Comparison of ENCODE assay signal across 17 cellular contexts in the genomic region with DNA sequence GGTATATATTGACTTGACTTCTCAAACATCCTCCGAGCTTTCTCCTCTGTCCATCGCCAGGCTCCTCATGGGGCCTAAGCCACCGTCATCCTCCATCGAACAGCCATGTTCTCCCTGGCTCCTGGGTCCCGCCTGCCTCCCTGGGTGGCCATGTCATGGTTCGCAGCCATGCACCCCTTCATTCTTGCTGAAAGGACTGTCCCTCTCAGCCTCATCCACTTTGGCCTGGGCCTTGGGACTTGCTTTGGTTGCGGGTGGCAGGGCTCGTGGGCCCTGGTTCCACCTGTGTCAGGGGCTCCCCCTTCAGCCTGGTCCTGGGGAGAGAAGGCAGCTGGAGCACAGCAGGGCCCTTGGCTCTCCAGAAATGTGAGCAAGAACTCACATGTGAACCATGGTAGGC.
DNase-seq lines count a peak whose midpoint lies in the region; TF ChIP-seq lines count a peak whose summit lies in the region.
"Had no signal": no experiment of that assay in that cellular context is flagged by ENCODE, and none has a peak within 500 bp of the region (broad histone marks: within the 10 kb centered on the region; RNA-seq: fewer than 3 reads in every experiment).

No MANE protein-coding gene starts in this region.

- no peak overlapping the region for H3K23ac ChIP-seq in mesenchymal stem cell (ENCODE audit: low read length in 2 of 2)

- H2BK15ac ChIP-seq in mesenchymal stem cell (ENCODE audit: low read depth, poor library complexity, severe bottlenecking) = no peak overlapping the region

- 98% methylated on average over 8 of the region's 8 CpGs for WGBS in mesenchymal stem cell
- WGBS in sigmoid colon, 2 donors = 96 to 97% methylated on average over 8 of the region's 8 CpGs
- 93 to 99% methylated on average over 3 to 6 of the region's 8 CpGs for WGBS in esophagus squamous epithelium, 2 donors

- no peak overlapping the region for H3K4ac ChIP-seq in mesenchymal stem cell (ENCODE audit: low read depth in 1 of 2, low read length in 2 of 2)

- H3K9ac ChIP-seq in mesenchymal stem cell (ENCODE audit: low read length) = no peak overlapping the region

- H3K4me1 ChIP-seq in mesenchymal stem cell (ENCODE audit: control insufficient read depth, insufficient read depth, low read depth, low read length) (peaks cover 14% of the 10 kb centered on the region), sigmoid colon (peaks cover 0 to 84% (median 80%) of the 10 kb centered on the region in 4 donors), vagina (peaks cover 58% of the 10 kb centered on the region), esophagus squamous epithelium (peaks cover 0 to 30% (median 6%) of the 10 kb centered on the region in 3 donors)

- no peak overlapping the region for H3K4me2 ChIP-seq in mesenchymal stem cell (ENCODE audit: low read length, poor library complexity, severe bottlenecking)

- H3K18ac ChIP-seq in mesenchymal stem cell (ENCODE audit: low read depth in 1 of 2, low read length in 2 of 2) = no peak overlapping the region

- DNase-seq in activated naive CD4-positive, alpha-beta T cell treated with anti-CD3 and anti-CD28 coated beads for 36 hours = no peak
- DNase-seq in mesenchymal stem cell (no peak), sigmoid colon (no peak), vagina (ENCODE audit: extremely low spot score in 2 of 2) (no peak), esophagus squamous epithelium (lab: John Stamatoyannopoulos, UW) (no peak), RKO (ENCODE audit: low spot score) (no peak), hepatic stellate cell (ENCODE audit: low spot score) (no peak)
- DNase-seq: CD8-positive, alpha-beta T cell; COR-L47; DMS153; EL; HCEC 1CT; HFFc6 had no signal

- H3K9me3 ChIP-seq in mesenchymal stem cell (ENCODE audit: control insufficient read depth, low read length) = no peaks in the 10 kb centered on the region
- H3K9me3 ChIP-seq in sigmoid colon = no peaks in the 10 kb centered on the region
- H3K9me3 ChIP-seq in vagina = no peaks in the 10 kb centered on the region
- no peaks in the 10 kb centered on the region for H3K9me3 ChIP-seq in esophagus squamous epithelium

- no peak overlapping the region for H4K8ac ChIP-seq in mesenchymal stem cell (ENCODE audit: low read length)

- peak overlapping the region in 1 of 2 experiments; percentile 33 for H2BK12ac ChIP-seq in mesenchymal stem cell (ENCODE audit: low read length in 2 of 2)

- intact Hi-C loops in activated naive CD4-positive, alpha-beta T cell treated with anti-CD3 and anti-CD28 coated beads for 36 hours (cut with micrococcal nuclease) = no loop called here
- intact Hi-C loops in sigmoid colon (cut with DNase I) = no loop called here
- intact Hi-C loops in vagina (cut with DNase I) = no loop called here
- intact Hi-C loops in esophagus squamous epithelium (cut with DNase I) = no loop called here

- H2BK120ac ChIP-seq in mesenchymal stem cell (ENCODE audit: low read depth, low read length) = no peak overlapping the region

- H3K27me3 ChIP-seq in mesenchymal stem cell (ENCODE audit: control insufficient read depth in 1 of 2, insufficient read depth in 1 of 2, low read length in 2 of 2) (no peaks in the 10 kb centered on the region), sigmoid colon (no peaks in the 10 kb centered on the region), vagina (peaks cover 5% of the 10 kb centered on the region), esophagus squamous epithelium (peaks cover 0 to 11% (median 0%) of the 10 kb centered on the region in 4 donors)

- peak overlapping the region; percentile 7 for H3K27ac Mint-ChIP-seq in activated naive CD4-positive, alpha-beta T cell treated with anti-CD3 and anti-CD28 coated beads, Interleukin-2, amount 50 U/mL, for 24 hours
- no peak overlapping the region for H3K27ac Mint-ChIP-seq in activated naive CD4-positive, alpha-beta T cell treated with anti-CD3 and anti-CD28 coated beads for 36 hours
- H3K27ac Mint-ChIP-seq: HFFc6 had no signal

- H3K4me1 Mint-ChIP-seq in activated naive CD4-positive, alpha-beta T cell treated with anti-CD3 and anti-CD28 coated beads, Interleukin-2, amount 50 U/mL, for 24 hours = peaks cover 35% of the 10 kb centered on the region
- H3K4me1 Mint-ChIP-seq in activated naive CD4-positive, alpha-beta T cell treated with anti-CD3 and anti-CD28 coated beads for 36 hours (ENCODE audit: low read depth) = peaks cover 28% of the 10 kb centered on the region

- no peaks in the 10 kb centered on the region for H3K36me3 ChIP-seq in mesenchymal stem cell (ENCODE audit: control insufficient read depth in 1 of 2, insufficient read depth in 2 of 2, low read depth in 1 of 2, low read length in 2 of 2)
- no peaks in the 10 kb centered on the region for H3K36me3 ChIP-seq in sigmoid colon
- H3K36me3 ChIP-seq in vagina = no peaks in the 10 kb centered on the region
- no peaks in the 10 kb centered on the region for H3K36me3 ChIP-seq in esophagus squamous epithelium

- H3K27ac ChIP-seq in mesenchymal stem cell (ENCODE audit: low read length, poor library complexity, severe bottlenecking) (no peak overlapping the region), sigmoid colon (peak overlapping the region in 3 of 4 donors; percentile 80 to 91 (median 81)), vagina (peak overlapping the region; percentile 31), esophagus squamous epithelium (no peak overlapping the region)
- H3K27ac ChIP-seq: 22Rv1, HL-60 had no signal

- no peak overlapping the region for H2BK5ac ChIP-seq in mesenchymal stem cell (ENCODE audit: low read depth, low read length, poor library complexity, severe bottlenecking)

- TF ChIP-seq EP300 in sigmoid colon (IDR thresholded peaks at IDR 0.05) = no peak

- CTCF ChIA-PET in activated naive CD4-positive, alpha-beta T cell treated with anti-CD3 and anti-CD28 coated beads for 36 hours (lab: Charles Lee) = interaction anchor here (0.9 to 6.0 kb wide), 3 partner anchors 8 to 11 kb away, joined by 4 to 61 read pairs (median 9); no protein-coding TSS in a partner anchor

- no peaks in the 10 kb centered on the region for H3K79me1 ChIP-seq in mesenchymal stem cell (replicated peaks; ENCODE audit: low read length, poor library complexity, severe bottlenecking)

- no peaks in the 10 kb centered on the region for H3K9me3 Mint-ChIP-seq in activated naive CD4-positive, alpha-beta T cell treated with anti-CD3 and anti-CD28 coated beads, Interleukin-2, amount 50 U/mL, for 24 hours
- H3K9me3 Mint-ChIP-seq in activated naive CD4-positive, alpha-beta T cell treated with anti-CD3 and anti-CD28 coated beads for 36 hours = no peaks in the 10 kb centered on the region
- H3K9me3 Mint-ChIP-seq: CD14-positive monocyte; CD8-positive, alpha-beta T cell; HFFc6 had no signal

- no peak overlapping the region for H3K4me3 ChIP-seq in mesenchymal stem cell (ENCODE audit: insufficient read depth in 1 of 2, low read depth in 1 of 2, low read length in 2 of 2)
- H3K4me3 ChIP-seq in sigmoid colon = no peak overlapping the region
- H3K4me3 ChIP-seq in vagina = no peak overlapping the region
- H3K4me3 ChIP-seq in esophagus squamous epithelium = no peak overlapping the region

- TF ChIP-seq POLR2A in sigmoid colon (IDR thresholded peaks at IDR 0.05) (no peak), vagina (IDR thresholded peaks at IDR 0.05) (no peak), esophagus squamous epithelium (IDR thresholded peaks at IDR 0.05) (no peak)

- no peak overlapping the region for H3K14ac ChIP-seq in mesenchymal stem cell (ENCODE audit: low read length in 2 of 2)

- no peak overlapping the region for H3K4me3 Mint-ChIP-seq in activated naive CD4-positive, alpha-beta T cell treated with anti-CD3 and anti-CD28 coated beads, Interleukin-2, amount 50 U/mL, for 24 hours
- H3K4me3 Mint-ChIP-seq in activated naive CD4-positive, alpha-beta T cell treated with anti-CD3 and anti-CD28 coated beads for 36 hours = no peak overlapping the region
- H3K4me3 Mint-ChIP-seq: CD14-positive monocyte; CD8-positive, alpha-beta T cell; HFFc6 had no signal

- H2AFZ ChIP-seq in mesenchymal stem cell (ENCODE audit: low read depth, low read length) = no peak overlapping the region

- no peak for TF ChIP-seq CTCF in sigmoid colon (IDR thresholded peaks at IDR 0.05)
- no peak for TF ChIP-seq CTCF in vagina (IDR thresholded peaks at IDR 0.05)
- no peak for TF ChIP-seq CTCF in esophagus squamous epithelium (IDR thresholded peaks at IDR 0.05)

- H4K91ac ChIP-seq in mesenchymal stem cell (ENCODE audit: low read length) = peak overlapping the region; percentile 72

- H2AK5ac ChIP-seq in mesenchymal stem cell (ENCODE audit: low read length, severe bottlenecking) = no peak overlapping the region

- no peaks in the 10 kb centered on the region for H3K27me3 Mint-ChIP-seq in activated naive CD4-positive, alpha-beta T cell treated with anti-CD3 and anti-CD28 coated beads, Interleukin-2, amount 50 U/mL, for 24 hours
- H3K27me3 Mint-ChIP-seq in activated naive CD4-positive, alpha-beta T cell treated with anti-CD3 and anti-CD28 coated beads for 36 hours (ENCODE audit: low read depth) = no peaks in the 10 kb centered on the region

- no peaks in the 10 kb centered on the region for H3K36me3 Mint-ChIP-seq in activated naive CD4-positive, alpha-beta T cell treated with anti-CD3 and anti-CD28 coated beads, Interleukin-2, amount 50 U/mL, for 24 hours
- H3K36me3 Mint-ChIP-seq in activated naive CD4-positive, alpha-beta T cell treated with anti-CD3 and anti-CD28 coated beads for 36 hours (ENCODE audit: low read depth) = no peaks in the 10 kb centered on the region
- H3K36me3 Mint-ChIP-seq: CD14-positive monocyte; CD8-positive, alpha-beta T cell had no signal

Comparison
In these comparisons a context has a peak if more than half of its experiments do, and no peak if none do; other contexts are left out.
1. H3K27ac ChIP-seq: peak in sigmoid colon (3 of 4) and vagina (single experiment); none in mesenchymal stem cell (single experiment) and esophagus squamous epithelium (0 of 4).